1 cellular context compared by ENCODE assay signal in genomic region chr5:142869883-142870282, GRCh38.
TF ChIP-seq lines count a peak whose summit lies in the region.

No MANE protein-coding gene starts in this region.

TF ChIP-seq in A549, 52 proteins besides CTCF, POLR2A, EP300 and RAD21 (continued from another document):
- TF ChIP-seq ELK1 (IDR thresholded peaks at IDR 0.05; ENCODE audit: low read depth, low read length): no peak
- no peak for TF ChIP-seq PBX3 (IDR thresholded peaks at IDR 0.05)
- TF ChIP-seq ESRRA (IDR thresholded peaks at IDR 0.05; ENCODE audit: borderline replicate concordance, low read length): no peak
- TF ChIP-seq RNF2 (IDR thresholded peaks at IDR 0.05; ENCODE audit: borderline replicate concordance, low read depth): no peak
- TF ChIP-seq HEYL (CRISPR knock-in tag; IDR thresholded peaks at IDR 0.05): no peak
- TF ChIP-seq TP53 (CRISPR knock-in tag; IDR thresholded peaks at IDR 0.05): no peak
- no peak for TF ChIP-seq CBX8 (IDR thresholded peaks at IDR 0.05)
- TF ChIP-seq HDAC2 (IDR thresholded peaks at IDR 0.05): no peak
- no peak for TF ChIP-seq HOXB13 (CRISPR knock-in tag; IDR thresholded peaks at IDR 0.05; ENCODE audit: low read depth)
- TF ChIP-seq E2F6 (IDR thresholded peaks at IDR 0.05; ENCODE audit: borderline replicate concordance, low read depth): no peak
- TF ChIP-seq PHF8 (IDR thresholded peaks at IDR 0.05; ENCODE audit: borderline replicate concordance, low read depth): no peak
- TF ChIP-seq MAFK (IDR thresholded peaks at IDR 0.05; ENCODE audit: partially characterized antibody): no peak
- TF ChIP-seq EHMT2 (IDR thresholded peaks at IDR 0.05; ENCODE audit: low read depth): no peak
- TF ChIP-seq KDM1A (IDR thresholded peaks at IDR 0.05; ENCODE audit: low read depth): no peak
